22 cellular contexts compared by ENCODE assay signal in the genomic region with DNA sequence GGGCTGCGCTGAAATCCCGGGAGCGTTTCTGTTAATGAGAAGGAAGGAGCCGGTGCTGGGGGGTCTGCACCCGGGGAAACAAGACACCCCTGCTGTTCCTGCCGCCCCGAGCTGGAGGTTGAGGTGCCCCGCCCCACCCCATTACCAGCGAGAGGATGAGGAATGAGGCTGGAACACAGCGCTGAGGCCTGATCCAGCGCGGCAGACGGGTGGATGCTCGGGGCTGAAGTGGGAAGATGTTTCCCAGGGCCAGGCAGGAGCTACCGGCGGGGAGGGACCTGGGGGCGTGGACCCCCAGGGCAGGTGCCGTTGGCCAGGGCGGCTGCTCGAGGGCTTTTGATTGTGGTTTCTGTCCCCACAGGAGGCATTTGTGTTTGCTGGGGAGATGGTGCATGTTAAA.
DNase-seq lines count a peak whose midpoint lies in the region; ATAC-seq and TF ChIP-seq lines count a peak whose summit lies in the region.
"Had no signal": no experiment of that assay in that cellular context is flagged by ENCODE, and none has a peak within 500 bp of the region (broad histone marks: within the 10 kb centered on the region; RNA-seq: fewer than 3 reads in every experiment).

No MANE protein-coding gene starts in this region.

- CTCF ChIA-PET in activated naive CD4-positive, alpha-beta T cell treated with anti-CD3 and anti-CD28 coated beads, Interleukin-2, amount 10 ng/mL, durations not matched to agents 7 days and 5 days (lab: Charles Lee), result no interaction called here

- 90 to 92% methylated on average over 2 to 20 of the region's 20 CpGs for WGBS in endodermal cell (ENCODE audit: insufficient coverage in 1 of 2, insufficient read length in 1 of 2), 2 experiments
- WGBS in upper lobe of left lung, 2 donors, result 88 to 92% methylated on average over 17 to 20 of the region's 20 CpGs

- H3K36me3 ChIP-seq in endodermal cell (ENCODE audit: control insufficient read depth, insufficient read depth, low read length) (no peaks in the 10 kb centered on the region), upper lobe of left lung (no peaks in the 10 kb centered on the region)
- H3K36me3 ChIP-seq: HAP-1 had no signal

- ATAC-seq in upper lobe of left lung (ENCODE audit: low FRiP score in 2 of 2) (no peak), left lobe of liver (no peak)
- ATAC-seq: PC-3 had no signal

- no peaks in the 10 kb centered on the region for H3K27me3 Mint-ChIP-seq in activated naive CD4-positive, alpha-beta T cell treated with anti-CD3 and anti-CD28 coated beads, Interleukin-2, amount 10 ng/mL, durations not matched to agents 7 days and 5 days
- peaks cover 3% of the 10 kb centered on the region for H3K27me3 Mint-ChIP-seq in endodermal cell (ENCODE audit: insufficient read depth)
- peaks cover 16% of the 10 kb centered on the region for H3K27me3 Mint-ChIP-seq in nephron progenitor cell (ENCODE audit: low read depth, poor library complexity)
- H3K27me3 Mint-ChIP-seq: IgD-negative memory B cell had no signal

- no peak overlapping the region for H3K27ac Mint-ChIP-seq in activated naive CD4-positive, alpha-beta T cell treated with anti-CD3 and anti-CD28 coated beads, Interleukin-2, amount 10 ng/mL, durations not matched to agents 7 days and 5 days
- no peak overlapping the region for H3K27ac Mint-ChIP-seq in endodermal cell
- peak overlapping the region; percentile 48 for H3K27ac Mint-ChIP-seq in nephron progenitor cell
- H3K27ac Mint-ChIP-seq: IgD-negative memory B cell had no signal

- no peak for TF ChIP-seq CTCF in endodermal cell (conservative IDR thresholded peaks at IDR 0.05)
- no peak for TF ChIP-seq CTCF in nephron progenitor cell (IDR thresholded peaks at IDR 0.05)
- no peak for TF ChIP-seq CTCF in upper lobe of left lung (IDR thresholded peaks at IDR 0.05)

- no peak for TF ChIP-seq POLR2A in upper lobe of left lung (IDR thresholded peaks at IDR 0.05)

- H3K4me1 ChIP-seq in endodermal cell (ENCODE audit: control insufficient read depth, insufficient read depth, low read length) (no peaks in the 10 kb centered on the region), upper lobe of left lung (no peaks in the 10 kb centered on the region)
- H3K4me1 ChIP-seq: HAP-1 had no signal

- no peak overlapping the region for H3K4me3 ChIP-seq in endodermal cell (ENCODE audit: low read length)
- H3K4me3 ChIP-seq in upper lobe of left lung, result no peak overlapping the region
- H3K4me3 ChIP-seq: HAP-1 had no signal

- peaks cover 8% of the 10 kb centered on the region for H3K9me3 Mint-ChIP-seq in activated naive CD4-positive, alpha-beta T cell treated with anti-CD3 and anti-CD28 coated beads, Interleukin-2, amount 10 ng/mL, durations not matched to agents 7 days and 5 days
- H3K9me3 Mint-ChIP-seq in endodermal cell (peaks cover 17% of the 10 kb centered on the region), nephron progenitor cell (peaks cover 13% of the 10 kb centered on the region)
- H3K9me3 Mint-ChIP-seq: IgD-negative memory B cell had no signal

- H3K27ac ChIP-seq in endodermal cell (ENCODE audit: low read depth, low read length) (no peak overlapping the region), upper lobe of left lung (no peak overlapping the region)
- H3K27ac ChIP-seq: RWPE1 had no signal

- H3K4me1 Mint-ChIP-seq in activated naive CD4-positive, alpha-beta T cell treated with anti-CD3 and anti-CD28 coated beads, Interleukin-2, amount 10 ng/mL, durations not matched to agents 7 days and 5 days, result no peaks in the 10 kb centered on the region
- no peaks in the 10 kb centered on the region for H3K4me1 Mint-ChIP-seq in endodermal cell
- peaks cover 10% of the 10 kb centered on the region for H3K4me1 Mint-ChIP-seq in nephron progenitor cell
- H3K4me1 Mint-ChIP-seq: IgD-negative memory B cell had no signal

- no peak for TF ChIP-seq EP300 in upper lobe of left lung (IDR thresholded peaks at IDR 0.05)

- peak; percentile 8 for DNase-seq in activated naive CD4-positive, alpha-beta T cell treated with anti-CD3 and anti-CD28 coated beads, Interleukin-2, amount 10 ng/mL, durations not matched to agents 7 days and 5 days
- no peak for DNase-seq in activated naive CD4-positive, alpha-beta T cell treated with anti-CD3 and anti-CD28 coated beads, Interleukin-2, amount 50 U/mL, for 16 hours
- peak; percentile 32 for DNase-seq in endodermal cell
- no peak for DNase-seq in nephron progenitor cell
- peak; percentile 9 to 56 for DNase-seq in upper lobe of left lung
- no peak for DNase-seq in left lobe of liver (ENCODE audit: low spot score)
- no peak for DNase-seq in inferior parietal cortex (ENCODE audit: extremely low spot score)
- no peak for DNase-seq in nucleus accumbens (lab: John Stamatoyannopoulos, UW)
- DNase-seq: 8988T, COR-L47, DMS 273 treated with DMSO at 0.1 percent for 48 hours, DND-41, Karpas-422, NCI-H1417 treated with DMSO at 0.1 percent for 48 hours, NCI-H1930, NCI-H226, NCI-H524, NCI-H82, PC-3 had no signal

- no peak overlapping the region for H3K9ac ChIP-seq in endodermal cell (ENCODE audit: extremely low read depth, low read length, poor library complexity, severe bottlenecking)

- no peak overlapping the region for H3K4me3 Mint-ChIP-seq in activated naive CD4-positive, alpha-beta T cell treated with anti-CD3 and anti-CD28 coated beads, Interleukin-2, amount 10 ng/mL, durations not matched to agents 7 days and 5 days
- H3K4me3 Mint-ChIP-seq in endodermal cell, result no peak overlapping the region
- H3K4me3 Mint-ChIP-seq in nephron progenitor cell, result no peak overlapping the region
- H3K4me3 Mint-ChIP-seq: IgD-negative memory B cell had no signal

- H3K9me3 ChIP-seq in endodermal cell (ENCODE audit: control insufficient read depth, low read length), result no peaks in the 10 kb centered on the region
- no peaks in the 10 kb centered on the region for H3K9me3 ChIP-seq in upper lobe of left lung
- H3K9me3 ChIP-seq: HAP-1 had no signal

- H3K36me3 Mint-ChIP-seq in activated naive CD4-positive, alpha-beta T cell treated with anti-CD3 and anti-CD28 coated beads, Interleukin-2, amount 10 ng/mL, durations not matched to agents 7 days and 5 days, result no peaks in the 10 kb centered on the region
- no peaks in the 10 kb centered on the region for H3K36me3 Mint-ChIP-seq in endodermal cell (ENCODE audit: low read depth)
- no peaks in the 10 kb centered on the region for H3K36me3 Mint-ChIP-seq in nephron progenitor cell (ENCODE audit: low read depth)
- H3K36me3 Mint-ChIP-seq: IgD-negative memory B cell had no signal

- H3K27me3 ChIP-seq in endodermal cell (ENCODE audit: control insufficient read depth, insufficient read depth, low read length, poor library complexity, severe bottlenecking) (no peaks in the 10 kb centered on the region), upper lobe of left lung (peaks cover 0 to 5% (median 0%) of the 10 kb centered on the region in 4 donors)

Comparison
In these comparisons a context has a peak if more than half of its experiments do, and no peak if none do; other contexts are left out.
1. DNase-seq: peak in activated naive CD4-positive, alpha-beta T cell treated with anti-CD3 and anti-CD28 coated beads, Interleukin-2, amount 10 ng/mL, durations not matched to agents 7 days and 5 days (single experiment), endodermal cell (single experiment) and upper lobe of left lung (2 of 2); none in activated naive CD4-positive, alpha-beta T cell treated with anti-CD3 and anti-CD28 coated beads, Interleukin-2, amount 50 U/mL, for 16 hours (single experiment), nephron progenitor cell (single experiment), left lobe of liver (single experiment), inferior parietal cortex (single experiment) and nucleus accumbens (0 of 56).